ENCODE assay signal across 35 cellular contexts in the genomic region with DNA sequence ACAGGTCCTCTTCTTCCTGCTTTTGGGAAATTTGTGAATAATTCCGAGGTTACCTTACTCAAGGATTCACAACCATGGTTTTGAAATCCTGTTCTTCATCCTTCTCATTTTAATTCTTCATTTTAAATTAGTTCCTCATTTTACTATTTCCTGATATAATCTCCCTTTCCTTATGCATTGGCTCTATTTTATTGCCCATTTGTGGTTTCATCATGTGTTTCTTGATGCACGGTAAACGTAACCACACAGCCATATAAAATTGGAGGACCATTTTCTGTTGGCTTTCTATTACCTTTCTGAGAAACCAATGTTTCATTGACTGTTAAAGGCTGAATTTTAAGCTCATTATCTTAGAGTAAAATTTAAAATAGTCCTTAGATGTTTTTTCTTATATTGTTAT.
"Had no signal": no experiment of that assay in that cellular context is flagged by ENCODE, and none has a peak within 500 bp of the region (broad histone marks: within the 10 kb centered on the region; RNA-seq: fewer than 3 reads in every experiment).

No MANE protein-coding gene starts in this region.

- H3K4me3 Mint-ChIP-seq: activated CD4-positive, alpha-beta T cell treated with anti-CD3 and anti-CD28 coated beads, Interleukin-2, amount 10 ng/mL, durations not matched to agents 24 days and 14 days; activated CD8-positive, alpha-beta T cell treated with anti-CD3 and anti-CD28 coated beads for 36 hours; activated naive CD4-positive, alpha-beta T cell treated with anti-CD3 and anti-CD28 coated beads, Interleukin-2, amount 50 U/mL, for 24 hours; activated naive CD8-positive, alpha-beta T cell treated with anti-CD3 and anti-CD28 coated beads, Interleukin-2, amount 10 ng/mL, durations not matched to agents 7 days and 5 days; activated T-cell treated with anti-CD3 and anti-CD28 coated beads, Interleukin-2, amount 50 U/mL, for 24 hours; central memory CD8-positive, alpha-beta T cell had no signal

- H3K9me3 Mint-ChIP-seq: activated naive CD4-positive, alpha-beta T cell treated with anti-CD3 and anti-CD28 coated beads, Interleukin-2, amount 50 U/mL, for 24 hours; activated naive CD8-positive, alpha-beta T cell treated with anti-CD3 and anti-CD28 coated beads, Interleukin-2, amount 10 ng/mL, durations not matched to agents 7 days and 5 days; activated T-helper 2 cell treated with anti-CD3 and anti-CD28 coated beads, Interferon-gamma antibody, Interleukin-2, Interleukin-4, amounts not matched to agents 10 μg/mL and 5 μg/mL and 100 μg/mL, durations not matched to agents 14 hours and 24 hours and 36 hours; central memory CD8-positive, alpha-beta T cell had no signal

- H3K4me1 Mint-ChIP-seq: activated CD4-positive, alpha-beta T cell treated with anti-CD3 and anti-CD28 coated beads, Interleukin-2, amount 10 ng/mL, durations not matched to agents 24 days and 14 days; activated naive CD4-positive, alpha-beta T cell treated with anti-CD3 and anti-CD28 coated beads, Interleukin-2, amount 50 U/mL, for 24 hours; activated naive CD8-positive, alpha-beta T cell treated with anti-CD3 and anti-CD28 coated beads, Interleukin-2, amount 10 ng/mL, durations not matched to agents 7 days and 5 days; central memory CD8-positive, alpha-beta T cell had no signal

- H3K36me3 ChIP-seq: ascending aorta, cardiac muscle cell, SJSA1 had no signal

- ATAC-seq: activated CD8-positive, alpha-beta T cell treated with anti-CD3 and anti-CD28 coated beads for 36 hours; Panc1; SK-N-SH treated with all-trans-retinoic acid at 6 μM for 48 hours had no signal

- H3K9me3 ChIP-seq: ascending aorta, SJSA1 had no signal

- H3K27me3 Mint-ChIP-seq: activated CD4-positive, alpha-beta T cell treated with anti-CD3 and anti-CD28 coated beads, Interleukin-2, amount 10 ng/mL, durations not matched to agents 24 days and 14 days; activated CD8-positive, alpha-beta T cell treated with anti-CD3 and anti-CD28 coated beads for 36 hours; activated naive CD4-positive, alpha-beta T cell treated with anti-CD3 and anti-CD28 coated beads, Interleukin-2, amount 50 U/mL, for 24 hours; activated naive CD8-positive, alpha-beta T cell treated with anti-CD3 and anti-CD28 coated beads, Interleukin-2, amount 10 ng/mL, durations not matched to agents 7 days and 5 days; activated T-cell treated with anti-CD3 and anti-CD28 coated beads, Interleukin-2, amount 50 U/mL, for 24 hours; central memory CD8-positive, alpha-beta T cell had no signal

- H3K27ac Mint-ChIP-seq: activated CD4-positive, alpha-beta T cell treated with anti-CD3 and anti-CD28 coated beads, Interleukin-2, amount 10 ng/mL, durations not matched to agents 24 days and 14 days; activated CD8-positive, alpha-beta T cell treated with anti-CD3 and anti-CD28 coated beads for 36 hours; activated naive CD4-positive, alpha-beta T cell treated with anti-CD3 and anti-CD28 coated beads, Interleukin-2, amount 50 U/mL, for 24 hours; activated naive CD8-positive, alpha-beta T cell treated with anti-CD3 and anti-CD28 coated beads, Interleukin-2, amount 10 ng/mL, durations not matched to agents 7 days and 5 days; activated T-cell treated with anti-CD3 and anti-CD28 coated beads, Interleukin-2, amount 50 U/mL, for 24 hours; activated T-helper 2 cell treated with anti-CD3 and anti-CD28 coated beads, Interferon-gamma antibody, Interleukin-2, Interleukin-4, amounts not matched to agents 10 μg/mL and 5 μg/mL and 100 μg/mL, durations not matched to agents 14 hours and 24 hours and 36 hours had no signal

- H3K27ac ChIP-seq: ascending aorta, cardiac muscle cell, coronary artery, SJSA1 had no signal

- H3K4me3 ChIP-seq: ascending aorta, cardiac muscle cell, coronary artery, SJSA1 had no signal

- DNase-seq: activated CD4-positive, alpha-beta T cell treated with anti-CD3 and anti-CD28 coated beads, Interleukin-2, amount 10 ng/mL, durations not matched to agents 24 days and 14 days; activated CD4-positive, alpha-beta T cell treated with anti-CD3 and anti-CD28 coated beads, Interleukin-2, amount 50 U/mL, for 4 hours; activated CD8-positive, alpha-beta T cell treated with anti-CD3 and anti-CD28 coated beads for 36 hours; activated gamma-delta T cell; activated naive CD4-positive, alpha-beta T cell treated with Interleukin-2 at 50 U/mL for 16 hours; activated naive CD8-positive, alpha-beta T cell treated with anti-CD3 and anti-CD28 coated beads, Interleukin-2, amount 10 ng/mL, durations not matched to agents 7 days and 5 days; activated T-cell treated with anti-CD3 and anti-CD28 coated beads, Interleukin-2, amount 50 U/mL, for 24 hours; amygdala; KG1; NCI-H1048; NCI-H1105 treated with DMSO at 0.1 percent for 48 hours; NCI-H1436; NCI-H1694; NCI-H1930; NCI-H2081 treated with DMSO at 0.1 percent for 48 hours; NCI-H226; NCI-H446 treated with DMSO at 0.1 percent for 48 hours; NCI-H524; NCI-H748 treated with DMSO at 0.1 percent for 48 hours; NK-92 treated with Interleukin-12 subunit alpha and Interleukin-12 subunit beta, amount 100 ng/mL, for 24 hours; RPMI8226; SHP77 treated with DMSO at 0.1 percent for 48 hours; SW 1271; T-helper 1 cell; T-helper 2 cell; T-helper 9 cell had no signal
